In the genomic region with DNA sequence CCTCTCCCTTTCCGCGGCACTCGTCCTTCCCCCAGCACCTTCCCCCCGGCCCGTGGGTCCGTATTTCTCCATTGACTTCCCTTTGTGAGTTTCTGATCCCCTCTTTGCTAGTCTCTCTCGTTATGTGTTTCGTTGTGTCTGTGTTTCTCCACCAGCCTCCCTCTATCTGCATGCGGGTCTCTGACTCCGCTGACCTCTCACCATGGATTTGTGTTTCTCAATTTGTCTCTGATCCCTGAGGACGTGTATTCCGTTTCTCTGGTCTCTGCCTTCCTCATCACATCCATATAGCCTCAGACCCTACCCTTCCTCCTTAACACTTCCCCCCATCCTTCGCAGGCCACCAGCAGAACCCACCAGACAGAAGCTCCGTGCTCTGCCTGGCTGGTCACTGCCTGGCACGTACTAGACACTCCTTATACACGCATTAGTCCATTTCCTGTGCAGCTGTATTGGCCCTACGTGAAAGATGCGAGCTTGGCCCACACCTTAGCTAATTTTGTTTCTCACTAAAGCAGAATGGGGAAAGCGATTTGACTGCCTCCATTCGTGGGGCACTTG, we compare ENCODE assay signal across 8 cellular contexts. TPM values are rescaled to one million over a fixed set of nuclear protein-coding genes. Genes with fewer than 3 reads are reported as not detected.
DNase-seq lines count a peak whose midpoint lies in the region; ATAC-seq and TF ChIP-seq lines count a peak whose summit lies in the region.

No MANE protein-coding gene starts in this region.

- peaks cover 2% of the 10 kb centered on the region for H3K4me1 ChIP-seq in prostate gland (replicated peaks)

- no peak for TF ChIP-seq POLR2A in prostate gland (IDR thresholded peaks at IDR 0.05)

- H3K4me3 ChIP-seq in AG10803 (ENCODE audit: low read length) (peak overlapping the region; percentile 83), H7 (ENCODE audit: insufficient read depth, low read depth, low read length) (peak overlapping the region; percentile 91), WI38 (ENCODE audit: low read depth, low read length) (peak overlapping the region; percentile 84), prostate gland (peak overlapping the region; percentile 57 to 93)

- peaks cover 4% of the 10 kb centered on the region for H3K36me3 ChIP-seq in H7 (replicated peaks; ENCODE audit: control insufficient read depth, insufficient read depth, low read length)
- peaks cover 0 to 11% of the 10 kb centered on the region in 2 donors for H3K36me3 ChIP-seq in prostate gland

- H3K9me3 ChIP-seq in prostate gland = no peaks in the 10 kb centered on the region

- DNase-seq in AG10803 (ENCODE audit: low read depth) (peak; percentile 44), H7 (no peak), globus pallidus (ENCODE audit: low spot score) (peak; percentile 29), prostate gland (ENCODE audit: low spot score) (no peak), LoVo (ENCODE audit: low spot score) (no peak)
- DNase-seq in activated CD4-positive, CD25-positive, alpha-beta regulatory T cell treated with anti-CD3 and anti-CD28 coated beads, Interleukin-2, amount 50 U/mL, for 72 hours = no peak

- WGBS in prostate gland = 5% methylated on average over 20 of the region's 20 CpGs

- no peak for TF ChIP-seq CTCF in AG10803 (conservative IDR thresholded peaks at IDR 0.05; ENCODE audit: low read length)
- no peak for TF ChIP-seq CTCF in WI38 (IDR thresholded peaks at IDR 0.05; ENCODE audit: low read depth, low read length)
- no peak for TF ChIP-seq CTCF in prostate gland (IDR thresholded peaks at IDR 0.05)

- intact Hi-C loops in prostate gland (cut with DNase I) = loop anchor here (10.0 kb wide), 2 partner anchors 464 to 554 kb away; partner anchors contain the start of gene NHP2

- no peak for ATAC-seq in HG02870 (IDR thresholded peaks at IDR 0.05; ENCODE audit: unreplicated experiment)

- H3K27ac ChIP-seq in prostate gland = peak overlapping the region; percentile 79 to 84

- peaks cover 3% of the 10 kb centered on the region; the same call in 1 of the 2 replicates for H3K27me3 ChIP-seq in H7 (ENCODE audit: control insufficient read depth, insufficient read depth, low read length)
- H3K27me3 ChIP-seq in prostate gland (replicated peaks; ENCODE audit: insufficient read depth) = no peaks in the 10 kb centered on the region

RNA-seq across cellular contexts. Expression of gene B4GALT7, which starts 0.6 kb away (rescaled TPM):
- total RNA-seq in H7 (2014; rRNA removed; shearing (Covaris generic)) = 29.7 and 37.3 TPM in 2 replicates
- 10 to 100 TPM; 41.6 to 66.2 TPM for total RNA-seq in prostate gland

RNA-seq across cellular contexts. Expression of gene TMED9, which starts 8.5 kb away (rescaled TPM):
- 52.3 and 59.4 TPM in 2 replicates for total RNA-seq in H7 (2014; rRNA removed; shearing (Covaris generic))
- 100 to 1,000 TPM; 136 to 176 TPM for total RNA-seq in prostate gland

RNA-seq across cellular contexts. Expression of gene FAM193B, which starts 46.2 kb away (rescaled TPM):
- 70.2 and 80.0 TPM in 2 replicates for total RNA-seq in H7 (2014; rRNA removed; shearing (Covaris generic))
- 100 to 1,000 TPM in 1 of 2 donors, 10 to 100 TPM in 1; 59.6 to 112 TPM for total RNA-seq in prostate gland

Comparison
In these comparisons a context has a peak if more than half of its experiments do, and no peak if none do; other contexts are left out.
1. DNase-seq: peak in AG10803 (single experiment) and globus pallidus (single experiment); none in H7 (single experiment), prostate gland (single experiment), LoVo (single experiment) and activated CD4-positive, CD25-positive, alpha-beta regulatory T cell treated with anti-CD3 and anti-CD28 coated beads, Interleukin-2, amount 50 U/mL, for 72 hours (single experiment).
2. Peak in every context shown above with its lines, with median percentiles within 50 percentile points of each other: H3K4me3 ChIP-seq.